8 cellular contexts compared by ENCODE assay signal in genomic region chr20:63739129-63740069, GRCh38. TPM values are rescaled to one million over a fixed set of nuclear protein-coding genes. Genes with fewer than 3 reads are reported as not detected.
A peak's percentile ranks its signal among the peaks of the same experiment; 100 is the strongest.
DNase-seq lines count a peak whose midpoint lies in the region; ATAC-seq and TF ChIP-seq lines count a peak whose summit lies in the region.

SLC2A4RG (plus strand) TSS chr20:63739776; CDS start chr20:63739913, 137 bp downstream.

- in situ Hi-C loops in ACHN (cut with HindIII; ENCODE audit: low pct_ligation_motif_present, low pct_unique_long_range_greater_than_20kb, low sequenced_read_pairs), result no loop called here

- no peak for TF ChIP-seq CTCF in epithelial cell of esophagus (IDR thresholded peaks at IDR 0.05; ENCODE audit: insufficient read depth, low read depth, low read length, missing control alignments)

- H3K4me3 ChIP-seq in epithelial cell of esophagus (ENCODE audit: low read length), result peak within 1 kb of the TSS; percentile 59

- peak; percentile 8 for TF ChIP-seq POLR2A in GM15510 (IDR thresholded peaks at IDR 0.05; ENCODE audit: borderline replicate concordance, extremely low read depth, insufficient read length)

- DNase-seq in ACHN, result peak; percentile 79
- DNase-seq in NOMO-1 treated with DMSO at 0.1 percent for 48 hours (lab: John Stamatoyannopoulos, UW; ENCODE audit: unreplicated experiment), result peak; percentile 58
- peak; percentile 50 for DNase-seq in activated T-cell treated with anti-CD3 and anti-CD28 coated beads for 24 hours (ENCODE audit: low read depth)
- DNase-seq in epithelial cell of esophagus (ENCODE audit: low read depth), result peak; percentile 81
- no peak for DNase-seq in mesenteric fat pad (ENCODE audit: low spot score)
- peak; percentile 77 for DNase-seq in stimulated activated naive CD8-positive, alpha-beta T cell treated with anti-CD3 and anti-CD28 coated beads, Interleukin-15, Interleukin-2, amounts not matched to agents 100 U/mL and 50 U/mL, for 24 hours

- ATAC-seq in HG03139 (IDR thresholded peaks at IDR 0.05; ENCODE audit: unreplicated experiment), result peak; percentile 26
- ATAC-seq in stimulated activated naive CD8-positive, alpha-beta T cell treated with anti-CD3 and anti-CD28 coated beads, Interleukin-15, Interleukin-2, amounts not matched to agents 100 U/mL and 50 U/mL, for 24 hours, result peak; percentile 64

RNA-seq across cellular contexts. Expression of gene SLC2A4RG, which starts in this region (rescaled TPM):
- total RNA-seq in mesenteric fat pad, result 62.0 TPM
